In genomic region chr16:74844041-74844826, GRCh38 we compare ENCODE assay signal across 1 cellular context.
TF ChIP-seq lines count a peak whose summit lies in the region.

No MANE protein-coding gene starts in this region.

TF ChIP-seq in SK-N-SH, 30 proteins besides CTCF, POLR2A, EP300 and RAD21 (continued from another document):
- TF ChIP-seq, protein P1, sequence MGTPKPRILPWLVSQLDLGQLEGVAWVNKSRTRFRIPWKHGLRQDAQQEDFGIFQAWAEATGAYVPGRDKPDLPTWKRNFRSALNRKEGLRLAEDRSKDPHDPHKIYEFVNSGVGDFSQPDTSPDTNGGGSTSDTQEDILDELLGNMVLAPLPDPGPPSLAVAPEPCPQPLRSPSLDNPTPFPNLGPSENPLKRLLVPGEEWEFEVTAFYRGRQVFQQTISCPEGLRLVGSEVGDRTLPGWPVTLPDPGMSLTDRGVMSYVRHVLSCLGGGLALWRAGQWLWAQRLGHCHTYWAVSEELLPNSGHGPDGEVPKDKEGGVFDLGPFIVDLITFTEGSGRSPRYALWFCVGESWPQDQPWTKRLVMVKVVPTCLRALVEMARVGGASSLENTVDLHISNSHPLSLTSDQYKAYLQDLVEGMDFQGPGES (IDR thresholded peaks at IDR 0.05; ENCODE audit: low read depth, low read length) = no peak
- TF ChIP-seq, protein P2, sequence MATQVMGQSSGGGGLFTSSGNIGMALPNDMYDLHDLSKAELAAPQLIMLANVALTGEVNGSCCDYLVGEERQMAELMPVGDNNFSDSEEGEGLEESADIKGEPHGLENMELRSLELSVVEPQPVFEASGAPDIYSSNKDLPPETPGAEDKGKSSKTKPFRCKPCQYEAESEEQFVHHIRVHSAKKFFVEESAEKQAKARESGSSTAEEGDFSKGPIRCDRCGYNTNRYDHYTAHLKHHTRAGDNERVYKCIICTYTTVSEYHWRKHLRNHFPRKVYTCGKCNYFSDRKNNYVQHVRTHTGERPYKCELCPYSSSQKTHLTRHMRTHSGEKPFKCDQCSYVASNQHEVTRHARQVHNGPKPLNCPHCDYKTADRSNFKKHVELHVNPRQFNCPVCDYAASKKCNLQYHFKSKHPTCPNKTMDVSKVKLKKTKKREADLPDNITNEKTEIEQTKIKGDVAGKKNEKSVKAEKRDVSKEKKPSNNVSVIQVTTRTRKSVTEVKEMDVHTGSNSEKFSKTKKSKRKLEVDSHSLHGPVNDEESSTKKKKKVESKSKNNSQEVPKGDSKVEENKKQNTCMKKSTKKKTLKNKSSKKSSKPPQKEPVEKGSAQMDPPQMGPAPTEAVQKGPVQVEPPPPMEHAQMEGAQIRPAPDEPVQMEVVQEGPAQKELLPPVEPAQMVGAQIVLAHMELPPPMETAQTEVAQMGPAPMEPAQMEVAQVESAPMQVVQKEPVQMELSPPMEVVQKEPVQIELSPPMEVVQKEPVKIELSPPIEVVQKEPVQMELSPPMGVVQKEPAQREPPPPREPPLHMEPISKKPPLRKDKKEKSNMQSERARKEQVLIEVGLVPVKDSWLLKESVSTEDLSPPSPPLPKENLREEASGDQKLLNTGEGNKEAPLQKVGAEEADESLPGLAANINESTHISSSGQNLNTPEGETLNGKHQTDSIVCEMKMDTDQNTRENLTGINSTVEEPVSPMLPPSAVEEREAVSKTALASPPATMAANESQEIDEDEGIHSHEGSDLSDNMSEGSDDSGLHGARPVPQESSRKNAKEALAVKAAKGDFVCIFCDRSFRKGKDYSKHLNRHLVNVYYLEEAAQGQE (IDR thresholded peaks at IDR 0.05; ENCODE audit: low read depth, low read length) = no peak
- TF ChIP-seq GABPA (IDR thresholded peaks at IDR 0.05; ENCODE audit: low read depth) (no peak), EZH2phosphoT487 (IDR thresholded peaks at IDR 0.05; ENCODE audit: borderline replicate concordance, low read depth) (no peak), RFX5 (IDR thresholded peaks at IDR 0.05; ENCODE audit: low read length) (no peak), JUND (IDR thresholded peaks at IDR 0.05) (no peak), TCF12 (IDR thresholded peaks at IDR 0.05) (no peak)
- TF ChIP-seq, protein P3, sequence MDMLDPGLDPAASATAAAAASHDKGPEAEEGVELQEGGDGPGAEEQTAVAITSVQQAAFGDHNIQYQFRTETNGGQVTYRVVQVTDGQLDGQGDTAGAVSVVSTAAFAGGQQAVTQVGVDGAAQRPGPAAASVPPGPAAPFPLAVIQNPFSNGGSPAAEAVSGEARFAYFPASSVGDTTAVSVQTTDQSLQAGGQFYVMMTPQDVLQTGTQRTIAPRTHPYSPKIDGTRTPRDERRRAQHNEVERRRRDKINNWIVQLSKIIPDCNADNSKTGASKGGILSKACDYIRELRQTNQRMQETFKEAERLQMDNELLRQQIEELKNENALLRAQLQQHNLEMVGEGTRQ (IDR thresholded peaks at IDR 0.05; ENCODE audit: borderline replicate concordance, low read depth, low read length) = no peak
